ENCODE assay signal across 23 cellular contexts in the genomic region with DNA sequence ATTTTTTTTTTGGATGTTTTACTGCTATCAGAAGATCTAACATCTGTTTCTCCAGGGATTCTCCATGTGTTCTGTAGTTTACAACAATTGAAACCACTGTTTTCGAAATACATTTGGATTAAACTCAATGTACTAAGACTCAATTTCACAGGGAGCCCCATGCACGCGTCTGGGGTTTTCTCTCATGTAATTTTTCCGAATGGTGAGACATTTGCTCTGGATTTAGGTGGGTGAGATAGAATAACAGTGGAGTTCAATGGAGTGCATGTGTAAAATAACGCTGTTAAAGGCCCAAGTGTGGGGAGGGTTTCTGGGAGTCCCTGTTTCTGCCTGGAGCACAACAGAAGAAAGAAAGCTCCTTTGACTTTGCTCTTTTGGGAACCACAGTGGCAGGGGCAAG.
"Had no signal": no experiment of that assay in that cellular context is flagged by ENCODE, and none has a peak within 500 bp of the region (broad histone marks: within the 10 kb centered on the region; RNA-seq: fewer than 3 reads in every experiment).

No MANE protein-coding gene starts in this region.

- H3K4me1 ChIP-seq: colonic mucosa, esophagus squamous epithelium, gastroesophageal sphincter, heart left ventricle, left ventricle myocardium inferior, lower lobe of right lung had no signal

- H3K27ac ChIP-seq: colonic mucosa, esophagus squamous epithelium, gastroesophageal sphincter, heart left ventricle, hepatocyte, left ventricle myocardium inferior, lower lobe of right lung had no signal

- DNase-seq: cerebellar nuclear complex; colonic mucosa; cortex of kidney; effector CD8-positive, alpha-beta T cell; effector memory CD8-positive, alpha-beta T cell; endodermal cell; esophagus squamous epithelium; foreskin fibroblast; foreskin melanocyte; heart left ventricle; hypothalamus; left colon; left ventricle myocardium inferior; lower lobe of right lung; mesenchymal stem cell; mucosa of descending colon; naive B cell had no signal

- H3K4me3 ChIP-seq: colonic mucosa, esophagus squamous epithelium, gastroesophageal sphincter, heart left ventricle, hepatocyte, left ventricle myocardium inferior, lower lobe of right lung, mucosa of descending colon had no signal

- H3K36me3 ChIP-seq: colonic mucosa, esophagus squamous epithelium, gastroesophageal sphincter, heart left ventricle, left ventricle myocardium inferior, lower lobe of right lung had no signal

- H3K27me3 ChIP-seq: colonic mucosa, esophagus squamous epithelium, gastroesophageal sphincter, heart left ventricle, hepatocyte had no signal

- H3K9me3 ChIP-seq: colonic mucosa, esophagus squamous epithelium, lower lobe of right lung, mucosa of descending colon had no signal

- ATAC-seq: effector memory CD8-positive, alpha-beta T cell; gastroesophageal sphincter; heart left ventricle; left colon; left lobe of liver; lower lobe of right lung; mucosa of descending colon had no signal

- FAIRE-seq: endothelial cell of umbilical vein, islet of Langerhans, keratinocyte had no signal
